In genomic region chr5:95846554-95847260, GRCh38 we compare ENCODE assay signal across 1 cellular context.
TF ChIP-seq lines count a peak whose summit lies in the region.

No MANE protein-coding gene starts in this region.

TF ChIP-seq in SK-N-SH, 30 proteins besides CTCF, POLR2A, EP300 and RAD21 (continued from another document):
- TF ChIP-seq PBX3 (IDR thresholded peaks at IDR 0.05) (no peak), CHD2 (IDR thresholded peaks at IDR 0.05; ENCODE audit: low read length, partially characterized antibody) (peak; percentile 50), TAF1 (IDR thresholded peaks at IDR 0.05; ENCODE audit: borderline replicate concordance, low read depth, low read length) (no peak), SIN3A (IDR thresholded peaks at IDR 0.05; ENCODE audit: borderline replicate concordance, low read depth, low read length) (no peak), TEAD4 (IDR thresholded peaks at IDR 0.05; ENCODE audit: borderline replicate concordance, insufficient read depth) (no peak), POLR2AphosphoS5 (IDR thresholded peaks at IDR 0.05; ENCODE audit: low read depth, low read length) (no peak), TCF12 (IDR thresholded peaks at IDR 0.05) (no peak), ZBTB33 (IDR thresholded peaks at IDR 0.05; ENCODE audit: borderline replicate concordance, low read depth) (no peak), MAX (IDR thresholded peaks at IDR 0.05; ENCODE audit: low read depth) (0 out of 2 replicates have a peak, but pooled peaks have one; percentile 15), USF2 (IDR thresholded peaks at IDR 0.05; ENCODE audit: borderline replicate concordance, low read depth, low read length) (no peak), RXRA (IDR thresholded peaks at IDR 0.05; ENCODE audit: borderline replicate concordance, low read depth) (no peak)
